ENCODE assay signal across 8 cellular contexts in the genomic region with DNA sequence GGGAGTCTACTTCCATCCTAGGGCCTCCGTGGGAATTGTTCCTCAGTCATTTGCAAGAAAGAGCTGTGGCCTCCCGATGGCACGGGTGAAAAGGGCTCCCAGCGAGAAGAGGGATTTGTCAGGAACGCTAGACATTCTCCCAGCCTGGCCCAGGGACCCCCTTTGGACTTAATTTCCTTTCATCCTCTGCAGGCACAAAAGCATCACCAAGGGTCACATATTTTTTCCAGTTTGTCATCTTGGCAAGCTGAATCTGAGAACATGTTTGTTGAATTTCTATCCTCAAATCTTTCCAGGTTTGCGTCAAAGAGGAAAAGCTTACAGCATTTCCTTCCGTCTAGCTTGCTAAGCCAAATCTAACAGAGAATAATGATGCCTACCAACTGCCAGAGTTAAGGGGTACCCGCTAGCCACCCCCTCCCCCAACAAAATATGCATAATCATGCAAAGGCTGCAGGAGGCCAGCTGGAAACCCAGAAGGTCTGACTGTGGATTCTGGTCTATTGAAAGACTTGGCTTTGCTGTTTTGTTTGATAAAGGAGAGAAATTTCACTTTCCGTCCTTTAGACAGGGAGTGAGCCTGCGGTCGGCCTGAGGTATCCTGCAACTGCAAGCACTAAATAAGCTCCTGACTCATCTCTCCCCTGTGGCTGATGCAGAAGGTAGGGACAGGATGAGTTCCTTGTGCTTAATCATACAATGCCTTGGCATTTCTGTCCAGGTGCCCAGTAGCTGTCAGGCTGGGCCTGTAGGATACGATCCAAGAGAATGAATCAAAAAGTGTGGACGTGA. TPM values are rescaled to one million over a fixed set of nuclear protein-coding genes. Genes with fewer than 3 reads are reported as not detected.
DNase-seq lines count a peak whose midpoint lies in the region; ATAC-seq and TF ChIP-seq lines count a peak whose summit lies in the region.

No MANE protein-coding gene starts in this region.

- no peak overlapping the region; the same call in 1 of the 2 replicates for H3K9ac ChIP-seq in HUES64 (ENCODE audit: low read depth, low read length)

- no peak for ATAC-seq in HG03095 (IDR thresholded peaks at IDR 0.05; ENCODE audit: unreplicated experiment)
- no peak for ATAC-seq in GM21825 (IDR thresholded peaks at IDR 0.05; ENCODE audit: unreplicated experiment)
- ATAC-seq in GM18519 (IDR thresholded peaks at IDR 0.05; ENCODE audit: low FRiP score, unreplicated experiment), result no peak

- H3K36me3 ChIP-seq in HUES64 (ENCODE audit: insufficient read depth, low read length) (peaks cover 10% of the 10 kb centered on the region; the same call in 1 of the 2 replicates), BE2C (no peaks in the 10 kb centered on the region; the same call in 1 of the 2 replicates)

- no peak overlapping the region for H3K4me3 ChIP-seq in HUES64 (ENCODE audit: low read length)
- no peak overlapping the region for H3K4me3 ChIP-seq in BE2C (ENCODE audit: low read depth, low read length)

- no peak for TF ChIP-seq CTCF in BE2C (IDR thresholded peaks at IDR 0.05; ENCODE audit: low read depth, low read length)

- H3K9me3 ChIP-seq in HUES64 (ENCODE audit: insufficient read depth, low read depth, low read length) (no peaks in the 10 kb centered on the region), BE2C (no peaks in the 10 kb centered on the region)

- H3K27ac ChIP-seq in HUES64 (ENCODE audit: low read depth, low read length) (peak overlapping the region; percentile 34), substantia nigra (ENCODE audit: low read depth, low read length, poor library complexity, severe bottlenecking) (peak overlapping the region; percentile 29)

- WGBS in HUES64, result 41% methylated on average over 13 of the region's 13 CpGs

- H3K4me1 ChIP-seq in HUES64 (ENCODE audit: insufficient read depth, low read length) (peaks cover 23% of the 10 kb centered on the region), BE2C (peaks cover 8% of the 10 kb centered on the region; the same call in 1 of the 2 replicates)

- H3K27me3 ChIP-seq in HUES64 (ENCODE audit: insufficient read depth, low read length) (no peaks in the 10 kb centered on the region), BE2C (no peaks in the 10 kb centered on the region)

- DNase-seq in cerebellar cortex (ENCODE audit: low spot score) (peak; percentile 40), kidney tubule cell (ENCODE audit: low spot score) (peak; percentile 76), substantia nigra (lab: John Stamatoyannopoulos, UW) (no peak), BE2C (no peak)

RNA-seq across cellular contexts. Expression of a gene that starts 23.1 kb away (rescaled TPM):
- polyA plus RNA-seq in HUES64 (2013, experiment 1 of 2), result 28.6 TPM
- 34.4 TPM for polyA plus RNA-seq in HUES64 (2013, experiment 2 of 2)
- polyA plus RNA-seq in BE2C (2012; ENCODE audit: insufficient read depth, insufficient read length, low read depth), result 54.8 TPM

RNA-seq across cellular contexts. Expression of a gene that starts 54.4 kb away (rescaled TPM):
- 576 TPM for polyA plus RNA-seq in HUES64 (2013, experiment 1 of 2)
- 669 TPM for polyA plus RNA-seq in HUES64 (2013, experiment 2 of 2)
- 301 TPM for polyA plus RNA-seq in BE2C (2012; ENCODE audit: insufficient read depth, insufficient read length, low read depth)

Comparison
In these comparisons a context has a peak if more than half of its experiments do, and no peak if none do; other contexts are left out.
1. DNase-seq: peak in cerebellar cortex (single experiment) and kidney tubule cell (single experiment); none in substantia nigra (0 of 49) and BE2C (single experiment).